In genomic region chr4:79198886-79199591, GRCh38 we compare ENCODE assay signal across 1 cellular context.
TF ChIP-seq lines count a peak whose summit lies in the region.

No MANE protein-coding gene starts in this region.

TF ChIP-seq in K562, 482 proteins besides CTCF, POLR2A, EP300 and RAD21 (continued from another document and continues in another):
- TF ChIP-seq, protein P1, sequence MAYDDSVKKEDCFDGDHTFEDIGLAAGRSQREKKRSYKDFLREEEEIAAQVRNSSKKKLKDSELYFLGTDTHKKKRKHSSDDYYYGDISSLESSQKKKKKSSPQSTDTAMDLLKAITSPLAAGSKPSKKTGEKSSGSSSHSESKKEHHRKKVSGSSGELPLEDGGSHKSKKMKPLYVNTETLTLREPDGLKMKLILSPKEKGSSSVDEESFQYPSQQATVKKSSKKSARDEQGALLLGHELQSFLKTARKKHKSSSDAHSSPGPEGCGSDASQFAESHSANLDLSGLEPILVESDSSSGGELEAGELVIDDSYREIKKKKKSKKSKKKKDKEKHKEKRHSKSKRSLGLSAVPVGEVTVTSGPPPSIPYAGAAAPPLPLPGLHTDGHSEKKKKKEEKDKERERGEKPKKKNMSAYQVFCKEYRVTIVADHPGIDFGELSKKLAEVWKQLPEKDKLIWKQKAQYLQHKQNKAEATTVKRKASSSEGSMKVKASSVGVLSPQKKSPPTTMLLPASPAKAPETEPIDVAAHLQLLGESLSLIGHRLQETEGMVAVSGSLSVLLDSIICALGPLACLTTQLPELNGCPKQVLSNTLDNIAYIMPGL (CRISPR knock-in tag; IDR thresholded peaks at IDR 0.05), result no peak
- TF ChIP-seq ADNP (tag; IDR thresholded peaks at IDR 0.05), result peak; percentile 48; the same call in 1 of the 2 replicates
- no peak for TF ChIP-seq ELF4 (CRISPR knock-in tag; IDR thresholded peaks at IDR 0.05)
- no peak; the same call in 1 of the 2 replicates for TF ChIP-seq POLR2H (tag; IDR thresholded peaks at IDR 0.05; ENCODE audit: low read depth)
- no peak for TF ChIP-seq ZNF143 (CRISPR knock-in tag; IDR thresholded peaks at IDR 0.05)
- TF ChIP-seq PPARD (CRISPR knock-in tag; IDR thresholded peaks at IDR 0.05), result no peak
- no peak for TF ChIP-seq ZNF23 (CRISPR knock-in tag; IDR thresholded peaks at IDR 0.05)
- TF ChIP-seq, protein P2, sequence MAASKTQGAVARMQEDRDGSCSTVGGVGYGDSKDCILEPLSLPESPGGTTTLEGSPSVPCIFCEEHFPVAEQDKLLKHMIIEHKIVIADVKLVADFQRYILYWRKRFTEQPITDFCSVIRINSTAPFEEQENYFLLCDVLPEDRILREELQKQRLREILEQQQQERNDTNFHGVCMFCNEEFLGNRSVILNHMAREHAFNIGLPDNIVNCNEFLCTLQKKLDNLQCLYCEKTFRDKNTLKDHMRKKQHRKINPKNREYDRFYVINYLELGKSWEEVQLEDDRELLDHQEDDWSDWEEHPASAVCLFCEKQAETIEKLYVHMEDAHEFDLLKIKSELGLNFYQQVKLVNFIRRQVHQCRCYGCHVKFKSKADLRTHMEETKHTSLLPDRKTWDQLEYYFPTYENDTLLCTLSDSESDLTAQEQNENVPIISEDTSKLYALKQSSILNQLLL (CRISPR knock-in tag; IDR thresholded peaks at IDR 0.05; ENCODE audit: borderline replicate concordance), result no peak
- TF ChIP-seq ZBTB2 (IDR thresholded peaks at IDR 0.05), result no peak
- TF ChIP-seq ZEB2 (IDR thresholded peaks at IDR 0.05), result no peak
- TF ChIP-seq, protein P3, sequence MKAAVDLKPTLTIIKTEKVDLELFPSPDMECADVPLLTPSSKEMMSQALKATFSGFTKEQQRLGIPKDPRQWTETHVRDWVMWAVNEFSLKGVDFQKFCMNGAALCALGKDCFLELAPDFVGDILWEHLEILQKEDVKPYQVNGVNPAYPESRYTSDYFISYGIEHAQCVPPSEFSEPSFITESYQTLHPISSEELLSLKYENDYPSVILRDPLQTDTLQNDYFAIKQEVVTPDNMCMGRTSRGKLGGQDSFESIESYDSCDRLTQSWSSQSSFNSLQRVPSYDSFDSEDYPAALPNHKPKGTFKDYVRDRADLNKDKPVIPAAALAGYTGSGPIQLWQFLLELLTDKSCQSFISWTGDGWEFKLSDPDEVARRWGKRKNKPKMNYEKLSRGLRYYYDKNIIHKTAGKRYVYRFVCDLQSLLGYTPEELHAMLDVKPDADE (conservative IDR thresholded peaks at IDR 0.05; ENCODE audit: control insufficient read depth, low read depth, low read length), result no peak
- peak; percentile 84 for TF ChIP-seq CBFA2T2 (conservative IDR thresholded peaks at IDR 0.05)
- no peak for TF ChIP-seq MAZ (CRISPR knock-in tag; conservative IDR thresholded peaks at IDR 0.05 in 1 of 2, IDR thresholded peaks at IDR 0.05 in 1 of 2)
- TF ChIP-seq, protein P4, sequence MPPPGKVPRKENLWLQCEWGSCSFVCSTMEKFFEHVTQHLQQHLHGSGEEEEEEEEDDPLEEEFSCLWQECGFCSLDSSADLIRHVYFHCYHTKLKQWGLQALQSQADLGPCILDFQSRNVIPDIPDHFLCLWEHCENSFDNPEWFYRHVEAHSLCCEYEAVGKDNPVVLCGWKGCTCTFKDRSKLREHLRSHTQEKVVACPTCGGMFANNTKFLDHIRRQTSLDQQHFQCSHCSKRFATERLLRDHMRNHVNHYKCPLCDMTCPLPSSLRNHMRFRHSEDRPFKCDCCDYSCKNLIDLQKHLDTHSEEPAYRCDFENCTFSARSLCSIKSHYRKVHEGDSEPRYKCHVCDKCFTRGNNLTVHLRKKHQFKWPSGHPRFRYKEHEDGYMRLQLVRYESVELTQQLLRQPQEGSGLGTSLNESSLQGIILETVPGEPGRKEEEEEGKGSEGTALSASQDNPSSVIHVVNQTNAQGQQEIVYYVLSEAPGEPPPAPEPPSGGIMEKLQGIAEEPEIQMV (tag; conservative IDR thresholded peaks at IDR 0.05; ENCODE audit: low read depth), result no peak
- no peak for TF ChIP-seq RFX5 (IDR thresholded peaks at IDR 0.05; ENCODE audit: low read depth, low read length)
- TF ChIP-seq, protein P5, sequence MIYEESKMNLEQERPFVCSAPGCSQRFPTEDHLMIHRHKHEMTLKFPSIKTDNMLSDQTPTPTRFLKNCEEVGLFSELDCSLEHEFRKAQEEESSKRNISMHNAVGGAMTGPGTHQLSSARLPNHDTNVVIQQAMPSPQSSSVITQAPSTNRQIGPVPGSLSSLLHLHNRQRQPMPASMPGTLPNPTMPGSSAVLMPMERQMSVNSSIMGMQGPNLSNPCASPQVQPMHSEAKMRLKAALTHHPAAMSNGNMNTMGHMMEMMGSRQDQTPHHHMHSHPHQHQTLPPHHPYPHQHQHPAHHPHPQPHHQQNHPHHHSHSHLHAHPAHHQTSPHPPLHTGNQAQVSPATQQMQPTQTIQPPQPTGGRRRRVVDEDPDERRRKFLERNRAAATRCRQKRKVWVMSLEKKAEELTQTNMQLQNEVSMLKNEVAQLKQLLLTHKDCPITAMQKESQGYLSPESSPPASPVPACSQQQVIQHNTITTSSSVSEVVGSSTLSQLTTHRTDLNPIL (CRISPR knock-in tag; IDR thresholded peaks at IDR 0.05), result no peak
- TF ChIP-seq BRD9 (IDR thresholded peaks at IDR 0.05; ENCODE audit: low read depth, partially characterized antibody), result no peak
- no peak for TF ChIP-seq SP1 (CRISPR knock-in tag; IDR thresholded peaks at IDR 0.05)
- TF ChIP-seq FOXJ2 (tag; IDR thresholded peaks at IDR 0.05), result no peak
- TF ChIP-seq ZNF551 (CRISPR knock-in tag; IDR thresholded peaks at IDR 0.05), result no peak
- TF ChIP-seq, protein P6, sequence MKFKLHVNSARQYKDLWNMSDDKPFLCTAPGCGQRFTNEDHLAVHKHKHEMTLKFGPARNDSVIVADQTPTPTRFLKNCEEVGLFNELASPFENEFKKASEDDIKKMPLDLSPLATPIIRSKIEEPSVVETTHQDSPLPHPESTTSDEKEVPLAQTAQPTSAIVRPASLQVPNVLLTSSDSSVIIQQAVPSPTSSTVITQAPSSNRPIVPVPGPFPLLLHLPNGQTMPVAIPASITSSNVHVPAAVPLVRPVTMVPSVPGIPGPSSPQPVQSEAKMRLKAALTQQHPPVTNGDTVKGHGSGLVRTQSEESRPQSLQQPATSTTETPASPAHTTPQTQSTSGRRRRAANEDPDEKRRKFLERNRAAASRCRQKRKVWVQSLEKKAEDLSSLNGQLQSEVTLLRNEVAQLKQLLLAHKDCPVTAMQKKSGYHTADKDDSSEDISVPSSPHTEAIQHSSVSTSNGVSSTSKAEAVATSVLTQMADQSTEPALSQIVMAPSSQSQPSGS (CRISPR knock-in tag; IDR thresholded peaks at IDR 0.05), result no peak
- TF ChIP-seq SOX6 (IDR thresholded peaks at IDR 0.05), result peak; percentile 71
- no peak for TF ChIP-seq ZNF436 (CRISPR knock-in tag; IDR thresholded peaks at IDR 0.05)
- no peak for TF ChIP-seq DIDO1 (tag; IDR thresholded peaks at IDR 0.05; ENCODE audit: low read depth)
- no peak for TF ChIP-seq ZNF165 (CRISPR knock-in tag; IDR thresholded peaks at IDR 0.05; ENCODE audit: borderline replicate concordance)
- no peak for TF ChIP-seq FOXJ3 (CRISPR knock-in tag; IDR thresholded peaks at IDR 0.05)
- no peak for TF ChIP-seq IFI16 (CRISPR knock-in tag; IDR thresholded peaks at IDR 0.05)
- TF ChIP-seq, protein P7, sequence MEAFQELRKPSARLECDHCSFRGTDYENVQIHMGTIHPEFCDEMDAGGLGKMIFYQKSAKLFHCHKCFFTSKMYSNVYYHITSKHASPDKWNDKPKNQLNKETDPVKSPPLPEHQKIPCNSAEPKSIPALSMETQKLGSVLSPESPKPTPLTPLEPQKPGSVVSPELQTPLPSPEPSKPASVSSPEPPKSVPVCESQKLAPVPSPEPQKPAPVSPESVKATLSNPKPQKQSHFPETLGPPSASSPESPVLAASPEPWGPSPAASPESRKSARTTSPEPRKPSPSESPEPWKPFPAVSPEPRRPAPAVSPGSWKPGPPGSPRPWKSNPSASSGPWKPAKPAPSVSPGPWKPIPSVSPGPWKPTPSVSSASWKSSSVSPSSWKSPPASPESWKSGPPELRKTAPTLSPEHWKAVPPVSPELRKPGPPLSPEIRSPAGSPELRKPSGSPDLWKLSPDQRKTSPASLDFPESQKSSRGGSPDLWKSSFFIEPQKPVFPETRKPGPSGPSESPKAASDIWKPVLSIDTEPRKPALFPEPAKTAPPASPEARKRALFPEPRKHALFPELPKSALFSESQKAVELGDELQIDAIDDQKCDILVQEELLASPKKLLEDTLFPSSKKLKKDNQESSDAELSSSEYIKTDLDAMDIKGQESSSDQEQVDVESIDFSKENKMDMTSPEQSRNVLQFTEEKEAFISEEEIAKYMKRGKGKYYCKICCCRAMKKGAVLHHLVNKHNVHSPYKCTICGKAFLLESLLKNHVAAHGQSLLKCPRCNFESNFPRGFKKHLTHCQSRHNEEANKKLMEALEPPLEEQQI (IDR thresholded peaks at IDR 0.05), result no peak
- TF ChIP-seq AFF1 (IDR thresholded peaks at IDR 0.05; ENCODE audit: low read depth in 1 of 2, partially characterized antibody in 2 of 2), result peak in 1 of 2 experiments; percentile 31
- TF ChIP-seq SPI1 (IDR thresholded peaks at IDR 0.05; ENCODE audit: borderline replicate concordance, low read depth, low read length), result no peak
- no peak for TF ChIP-seq MAFF (IDR thresholded peaks at IDR 0.05; ENCODE audit: low read length)
- peak; percentile 50; the same call in 1 of the 2 replicates for TF ChIP-seq CUX1 (CRISPR knock-in tag; IDR thresholded peaks at IDR 0.05)
- TF ChIP-seq, protein P8, sequence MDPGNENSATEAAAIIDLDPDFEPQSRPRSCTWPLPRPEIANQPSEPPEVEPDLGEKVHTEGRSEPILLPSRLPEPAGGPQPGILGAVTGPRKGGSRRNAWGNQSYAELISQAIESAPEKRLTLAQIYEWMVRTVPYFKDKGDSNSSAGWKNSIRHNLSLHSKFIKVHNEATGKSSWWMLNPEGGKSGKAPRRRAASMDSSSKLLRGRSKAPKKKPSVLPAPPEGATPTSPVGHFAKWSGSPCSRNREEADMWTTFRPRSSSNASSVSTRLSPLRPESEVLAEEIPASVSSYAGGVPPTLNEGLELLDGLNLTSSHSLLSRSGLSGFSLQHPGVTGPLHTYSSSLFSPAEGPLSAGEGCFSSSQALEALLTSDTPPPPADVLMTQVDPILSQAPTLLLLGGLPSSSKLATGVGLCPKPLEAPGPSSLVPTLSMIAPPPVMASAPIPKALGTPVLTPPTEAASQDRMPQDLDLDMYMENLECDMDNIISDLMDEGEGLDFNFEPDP (CRISPR knock-in tag; IDR thresholded peaks at IDR 0.05), result no peak
